Comparison of ENCODE assay signal across 12 cellular contexts in genomic region chr15:70672081-70672480, GRCh38.
A peak's percentile ranks its signal among the peaks of the same experiment; 100 is the strongest.
DNase-seq lines count a peak whose midpoint lies in the region; ATAC-seq and TF ChIP-seq lines count a peak whose summit lies in the region.
"Had no signal": no experiment of that assay in that cellular context is flagged by ENCODE, and none has a peak within 500 bp of the region (broad histone marks: within the 10 kb centered on the region; RNA-seq: fewer than 3 reads in every experiment).

No MANE protein-coding gene starts in this region.

- no peak for TF ChIP-seq CTCF in astrocyte of the spinal cord (IDR thresholded peaks at IDR 0.05; ENCODE audit: low read depth, low read length)

- ATAC-seq in GM18861 (IDR thresholded peaks at IDR 0.05; ENCODE audit: unreplicated experiment) (peak; percentile 51), SK-N-SH treated with all-trans-retinoic acid at 6 μM for 48 hours (no peak; the same call in 2 of the 3 replicates)
- ATAC-seq: left ventricle myocardium superior had no signal

- peak; percentile 43 to 45 for DNase-seq in Kasumi-1 (lab: John Stamatoyannopoulos, UW)
- DNase-seq in astrocyte of the spinal cord (ENCODE audit: low read depth, low spot score), result peak; percentile 26
- no peak for DNase-seq in DMS153 (lab: John Stamatoyannopoulos, UW)
- no peak for DNase-seq in mesenteric fat pad (ENCODE audit: low spot score)
- no peak for DNase-seq in H4 (ENCODE audit: low spot score)
- DNase-seq: activated T-cell treated with anti-CD3 and anti-CD28 coated beads, Interleukin-2, amount 50 U/mL, for 1 hour; left ventricle myocardium superior; OCI-M1; trophoblast cell had no signal

- H3K4me2 ChIP-seq in BLaER1, result peak overlapping the region; percentile 50

- no peaks in the 10 kb centered on the region for H3K27me3 ChIP-seq in BLaER1

- no peaks in the 10 kb centered on the region for H3K9me3 ChIP-seq in BLaER1

- in situ Hi-C loops in astrocyte of the spinal cord (cut with HindIII; ENCODE audit: low sequenced_read_pairs), result no loop called here

- H3K4me3 ChIP-seq in BLaER1, result no peak overlapping the region
- no peak overlapping the region for H3K4me3 ChIP-seq in astrocyte of the spinal cord (ENCODE audit: low read depth, low read length)

- H3K27ac ChIP-seq in BLaER1, result no peak overlapping the region

- H4K20me1 ChIP-seq in BLaER1, result no peaks in the 10 kb centered on the region

- H3K4me1 ChIP-seq in BLaER1, result peaks cover 18% of the 10 kb centered on the region

- no peaks in the 10 kb centered on the region for H3K36me3 ChIP-seq in BLaER1

- H3K9ac ChIP-seq in BLaER1, result no peak overlapping the region

TF ChIP-seq in SK-N-SH treated with all-trans-retinoic acid at 6 μM for 48 hours, 23 proteins besides CTCF, POLR2A, EP300 and RAD21:
- TF ChIP-seq ARNTL (CRISPR knock-in tag; IDR thresholded peaks at IDR 0.05; ENCODE audit: borderline replicate concordance, low read depth) (no peak), SNAI2 (CRISPR knock-in tag; IDR thresholded peaks at IDR 0.05) (no peak), ISL1 (CRISPR knock-in tag; IDR thresholded peaks at IDR 0.05) (no peak), ZNF565 (CRISPR knock-in tag; conservative IDR thresholded peaks at IDR 0.05; ENCODE audit: low read depth) (no peak), PPARA (CRISPR knock-in tag; IDR thresholded peaks at IDR 0.05; ENCODE audit: borderline replicate concordance) (no peak), BACH2 (CRISPR knock-in tag; IDR thresholded peaks at IDR 0.05; ENCODE audit: borderline replicate concordance) (no peak), ZC3H10 (CRISPR knock-in tag; IDR thresholded peaks at IDR 0.05) (no peak), CREB5 (CRISPR knock-in tag; IDR thresholded peaks at IDR 0.05; ENCODE audit: low read depth) (no peak), ZFP30 (CRISPR knock-in tag; IDR thresholded peaks at IDR 0.05) (no peak), RARB (CRISPR knock-in tag; IDR thresholded peaks at IDR 0.05) (no peak), PATZ1 (CRISPR knock-in tag; IDR thresholded peaks at IDR 0.05; ENCODE audit: borderline replicate concordance) (no peak), CSDC2 (CRISPR knock-in tag; IDR thresholded peaks at IDR 0.05) (no peak), CSRNP3 (CRISPR knock-in tag; IDR thresholded peaks at IDR 0.05) (no peak), OSR1 (CRISPR knock-in tag; IDR thresholded peaks at IDR 0.05) (no peak), ZNF8 (CRISPR knock-in tag; IDR thresholded peaks at IDR 0.05) (no peak), ZFP3 (CRISPR knock-in tag; IDR thresholded peaks at IDR 0.05) (no peak), POU6F1 (CRISPR knock-in tag; IDR thresholded peaks at IDR 0.05; ENCODE audit: borderline replicate concordance, low read depth) (no peak)
TF ChIP-seq in SK-N-SH treated with all-trans-retinoic acid at 6 μM for 48 hours: peak in this region for 0.

Comparison
In these comparisons a context has a peak if more than half of its experiments do, and no peak if none do; other contexts are left out.
1. DNase-seq: peak in Kasumi-1 (2 of 2) and astrocyte of the spinal cord (single experiment); none in DMS153 (single experiment), mesenteric fat pad (single experiment) and H4 (single experiment).